ENCODE assay signal across 21 cellular contexts in genomic region chr16:69266334-69267063, GRCh38. TPM values are rescaled to one million over a fixed set of nuclear protein-coding genes. Genes with fewer than 3 reads are reported as not detected.
DNase-seq lines count a peak whose midpoint lies in the region; ATAC-seq, FAIRE-seq and TF ChIP-seq lines count a peak whose summit lies in the region.
"Had no signal": no experiment of that assay in that cellular context is flagged by ENCODE, and none has a peak within 500 bp of the region (broad histone marks: within the 10 kb centered on the region; RNA-seq: fewer than 3 reads in every experiment).

No MANE protein-coding gene starts in this region.

- no peaks in the 10 kb centered on the region for H3K79me2 ChIP-seq in K562 (ENCODE audit: control insufficient read depth, insufficient read depth, low read length)

- H3K9ac ChIP-seq in K562 (ENCODE audit: insufficient read depth in 1 of 2, low read depth in 2 of 2, low read length in 2 of 2), result no peak overlapping the region
- H3K9ac ChIP-seq: BLaER1 had no signal

- TF ChIP-seq RAD21 in K562 (CRISPR knock-in tag; conservative IDR thresholded peaks at IDR 0.05 in 1 of 2, IDR thresholded peaks at IDR 0.05 in 1 of 2), result no peak

- no TSS peak for BruUV-seq in K562 (replicated peaks; lab: Mats Ljungman, UMichigan)

- H3K36me3 ChIP-seq in HEK293 (ENCODE audit: control insufficient read depth in 2 of 2, insufficient read depth in 1 of 2, low read length in 2 of 2) (peaks cover 0 to 26% of the 10 kb centered on the region in 2 experiments; a peak in 2 of 3 replicates), K562 (ENCODE audit: control insufficient read depth, insufficient read depth, low read length) (peaks cover 9% of the 10 kb centered on the region; the same call in 2 of the 3 replicates)
- H3K36me3 ChIP-seq: BE2C had no signal

- in situ Hi-C loops in K562 (cut with MboI), result no loop called here

- TF ChIP-seq POLR2A in K562 (conservative IDR thresholded peaks at IDR 0.05), result no peak

- no peaks in the 10 kb centered on the region for H4K20me1 ChIP-seq in K562 (replicated peaks; ENCODE audit: control insufficient read depth, insufficient read depth, low read length)
- H4K20me1 ChIP-seq: BLaER1 had no signal

- no peaks in the 10 kb centered on the region for H3K27me3 ChIP-seq in K562 (ENCODE audit: control insufficient read depth in 2 of 2, insufficient read depth in 2 of 2, low read length in 2 of 2)
- H3K27me3 ChIP-seq: BE2C, BLaER1 had no signal

- H3K9me3 ChIP-seq in HEK293 (ENCODE audit: control insufficient read depth, insufficient read depth, low read depth, low read length), result no peaks in the 10 kb centered on the region
- no peaks in the 10 kb centered on the region; the same call in 1 of the 2 replicates for H3K9me3 ChIP-seq in K562 (replicated peaks; ENCODE audit: control insufficient read depth, insufficient read depth, low read depth, low read length)
- H3K9me3 ChIP-seq: BE2C, Caco-2 had no signal

- H3K4me1 ChIP-seq in HEK293 (ENCODE audit: control insufficient read depth, insufficient read depth, low read length) (no peaks in the 10 kb centered on the region), K562 (replicated peaks in 1 of 2; ENCODE audit: control insufficient read depth in 2 of 2, insufficient read depth in 2 of 2, low read length in 2 of 2) (peaks cover 7 to 11% of the 10 kb centered on the region in 2 experiments; a peak in 4 of 5 replicates)
- H3K4me1 ChIP-seq: BE2C, BLaER1, Caco-2 had no signal

- TF ChIP-seq EP300 in K562 (IDR thresholded peaks at IDR 0.05; ENCODE audit: low read length), result no peak

- DNase-seq in COLO829 (ENCODE audit: low spot score), result peak; percentile 2
- no peak for DNase-seq in K562 (ENCODE audit: extremely low read depth in 1 of 4, low spot score in 3 of 4)
- DNase-seq in head of caudate nucleus, result no peak
- no peak for DNase-seq in ecto neural progenitor cell (ENCODE audit: low spot score)
- DNase-seq: 8988T; ACHN; BE2C; C1 segment of cervical spinal cord; Caco-2; Calu3; CD4-positive, alpha-beta memory T cell; CD4-positive, CD25-positive, alpha-beta regulatory T cell; CD8-positive, alpha-beta memory T cell; DMS79 treated with DMSO at 0.1 percent for 48 hours; GF-D8 had no signal

- intact Hi-C loops in K562 (cut with micrococcal nuclease), result no loop called here
- intact Hi-C loops in head of caudate nucleus (cut with DNase I), result no loop called here

- ATAC-seq in K562, result no peak

- H3K27ac ChIP-seq in HEK293 (ENCODE audit: extremely low read depth, low read depth, low read length), result no peak overlapping the region
- no peak overlapping the region for H3K27ac ChIP-seq in K562 (ENCODE audit: extremely low read depth, low read depth, low read length)
- H3K27ac ChIP-seq: BLaER1 had no signal

- H3K9me1 ChIP-seq in K562 (ENCODE audit: control insufficient read depth, insufficient read depth, low read length), result no peaks in the 10 kb centered on the region

- POLR2A ChIA-PET in HEK293 (lab: Yijun Ruan, JAX), result no interaction called here
- POLR2A ChIA-PET in K562 (lab: Yijun Ruan, JAX), result no interaction called here

- TF ChIP-seq CTCF in HEK293 (tag by site-specific recombination; IDR thresholded peaks at IDR 0.05), result no peak
- TF ChIP-seq CTCF in K562 (IDR thresholded peaks at IDR 0.05 in 2 of 3, conservative IDR thresholded peaks at IDR 0.05 in 1 of 3; ENCODE audit: insufficient read depth in 2 of 3, low read depth in 1 of 3, low read length in 3 of 3), result no peak

- FAIRE-seq in K562 (lab: Jason Lieb, UNC), result no peak
- FAIRE-seq: A204.1, D721Med, G401.6, GM12891 had no signal

- no peak overlapping the region for H2AFZ ChIP-seq in K562 (ENCODE audit: low read depth, low read length)

- H3K4me3 ChIP-seq in HEK293 (ENCODE audit: low read depth, low read length) (no peak overlapping the region), K562 (no peak overlapping the region)
- H3K4me3 ChIP-seq: BLaER1 had no signal

- H3K4me2 ChIP-seq in K562 (ENCODE audit: insufficient read depth, low read length), result no peak overlapping the region
- H3K4me2 ChIP-seq: BLaER1 had no signal

- 57% methylated on average over 3 of the region's 4 CpGs for WGBS in K562 (ENCODE audit: insufficient coverage, low coverage, missing lambda C conversion rate)

- CTCF ChIA-PET in HEK293 (lab: Yijun Ruan, JAX) (no interaction called here), K562 (lab: Yijun Ruan, JAX; ENCODE audit: low intra/inter-chr PET ratio) (no interaction called here)

TF ChIP-seq in HEK293, 187 proteins besides CTCF, POLR2A, EP300 and RAD21:
- TF ChIP-seq ZNF214 (tag by site-specific recombination; IDR thresholded peaks at IDR 0.05; ENCODE audit: borderline replicate concordance), result no peak
- TF ChIP-seq ZNF121 (tag by site-specific recombination; IDR thresholded peaks at IDR 0.05), result 0 out of 2 replicates have a peak, but pooled peaks have one; percentile 19
- no peak for TF ChIP-seq ZNF610 (tag by site-specific recombination; IDR thresholded peaks at IDR 0.05; ENCODE audit: borderline replicate concordance)
- no peak for TF ChIP-seq ELK4 (IDR thresholded peaks at IDR 0.05; ENCODE audit: borderline replicate concordance, low read depth, low read length)
- TF ChIP-seq HOXD13 (CRISPR knock-in tag; IDR thresholded peaks at IDR 0.05; ENCODE audit: borderline replicate concordance), result no peak
- no peak for TF ChIP-seq ZNF19 (tag by site-specific recombination; IDR thresholded peaks at IDR 0.05; ENCODE audit: low read depth)
- TF ChIP-seq REPIN1 (tag by site-specific recombination; IDR thresholded peaks at IDR 0.05; ENCODE audit: low read depth), result no peak

TF ChIP-seq in K562, 482 proteins besides CTCF, POLR2A, EP300 and RAD21:
- TF ChIP-seq PML (IDR thresholded peaks at IDR 0.05; ENCODE audit: low read length), result no peak
- TF ChIP-seq ZNF121 (CRISPR knock-in tag; conservative IDR thresholded peaks at IDR 0.05), result peak; percentile 85
- TF ChIP-seq ATF3 (IDR thresholded peaks at IDR 0.05), result no peak
- TF ChIP-seq ATF3 (CRISPR knock-in tag; conservative IDR thresholded peaks at IDR 0.05), result no peak
- no peak for TF ChIP-seq FOXP1 (CRISPR knock-in tag; IDR thresholded peaks at IDR 0.05)
- peak; percentile 21; the same call in 1 of the 2 replicates for TF ChIP-seq BCOR (IDR thresholded peaks at IDR 0.05)
- no peak for TF ChIP-seq CGGBP1 (CRISPR knock-in tag; IDR thresholded peaks at IDR 0.05)
- TF ChIP-seq CREB5 (CRISPR knock-in tag; IDR thresholded peaks at IDR 0.05), result no peak
- TF ChIP-seq KLF6 (CRISPR knock-in tag; IDR thresholded peaks at IDR 0.05; ENCODE audit: borderline replicate concordance), result no peak
- TF ChIP-seq KDM1A (IDR thresholded peaks at IDR 0.05), result peak in 1 of 2 experiments; percentile 28; a peak in 1 of 4 replicates

RNA-seq across cellular contexts. Expression of gene VPS4A, which starts 44.7 kb away (rescaled TPM):
- total RNA-seq in K562 (2011; cell fraction: chromatin; rRNA removed; ENCODE audit: low replicate concordance), result 26.7 and 75.5 TPM in 2 replicates
- 37.9 and 38.5 TPM in 2 replicates for total RNA-seq in K562 (2011; cell fraction: nucleolus; rRNA removed)
- 41.0 and 51.9 TPM in 2 replicates for total RNA-seq in K562 (2011; cell fraction: nucleoplasm; rRNA removed)
- total RNA-seq in K562 (2014; rRNA removed), result 35.5 and 48.9 TPM in 2 replicates
- total RNA-seq in K562 (2014; rRNA removed; fragmentation: Illumina TruSeq; extraction: Trizol), result 20.3 and 23.9 TPM in 2 replicates
- 29.9 and 30.7 TPM in 2 replicates for total RNA-seq in K562 (2015; rRNA removed; fragmentation: Illumina TruSeq; extraction: Trizol)
- 37.8 and 38.1 TPM in 2 replicates for total RNA-seq in K562 (2021)
- polyA plus RNA-seq in K562 (2011; rRNA removed), result 16.1 and 16.3 TPM in 2 replicates
- polyA plus RNA-seq in K562 (2011; cell fraction: cytosol; rRNA removed), result 22.2 and 23.1 TPM in 2 replicates
- polyA plus RNA-seq in K562 (2011; cell fraction: nucleus; rRNA removed), result 57.7 and 70.1 TPM in 2 replicates
- polyA plus RNA-seq in K562 (2012), result 49.0 and 66.1 TPM in 2 replicates
- 42.6 and 45.4 TPM in 2 replicates for polyA plus RNA-seq in K562 (2014; fragmentation: Illumina TruSeq; extraction: Trizol)
- polyA plus RNA-seq in K562 (2014; fragmentation: Nextera tagmentation; extraction: Ambion mirVana), result 1 to 10 TPM; 7.6 to 8.1 TPM
- 37.4 and 40.6 TPM in 2 replicates for polyA plus RNA-seq in K562 (2014; rRNA removed)
- polyA minus RNA-seq in K562 (2011; rRNA and poly(A)+ RNA removed), result 15.0 and 21.0 TPM in 2 replicates
- polyA minus RNA-seq in K562 (2011; cell fraction: cytosol; rRNA and poly(A)+ RNA removed), result 18.1 and 22.6 TPM in 2 replicates
- polyA minus RNA-seq in K562 (2011; cell fraction: nucleus; rRNA and poly(A)+ RNA removed), result 18.0 and 27.2 TPM in 2 replicates
